In genomic region chr19:54431255-54431838, GRCh38 we compare ENCODE assay signal across 10 cellular contexts. TPM values are rescaled to one million over a fixed set of nuclear protein-coding genes. Genes with fewer than 3 reads are reported as not detected.
DNase-seq lines count a peak whose midpoint lies in the region; ATAC-seq and TF ChIP-seq lines count a peak whose summit lies in the region.
"Had no signal": no experiment of that assay in that cellular context is flagged by ENCODE, and none has a peak within 500 bp of the region (broad histone marks: within the 10 kb centered on the region; RNA-seq: fewer than 3 reads in every experiment).

No MANE protein-coding gene starts in this region.

- H3K36me3 ChIP-seq in A673 (ENCODE audit: insufficient read depth, low read length, poor library complexity, severe bottlenecking) (no peaks in the 10 kb centered on the region), breast epithelium (no peaks in the 10 kb centered on the region)
- H3K36me3 ChIP-seq: HAP-1, WERI-Rb-1 had no signal

- no peak overlapping the region for H3K27ac ChIP-seq in A673 (ENCODE audit: low read depth, low read length, poor library complexity, severe bottlenecking)
- peak overlapping the region; percentile 35 to 55 for H3K27ac ChIP-seq in breast epithelium
- H3K27ac ChIP-seq: WERI-Rb-1 had no signal

- DNase-seq in A673 (ENCODE audit: low spot score) (no peak), HT-29 (ENCODE audit: low spot score) (peak; percentile 41), breast epithelium (ENCODE audit: low spot score in 2 of 2) (peak; percentile 76 to 89), left colon (no peak)
- no peak for DNase-seq in activated CD8-positive, alpha-beta T cell treated with anti-CD3 and anti-CD28 coated beads for 36 hours

- no peak overlapping the region for H3K27ac Mint-ChIP-seq in activated CD8-positive, alpha-beta T cell treated with anti-CD3 and anti-CD28 coated beads for 36 hours

- CTCF ChIA-PET in A673 (lab: Charles Lee), result no interaction called here
- CTCF ChIA-PET in activated CD8-positive, alpha-beta T cell treated with anti-CD3 and anti-CD28 coated beads for 36 hours (lab: Charles Lee), result interaction anchor here (1.0 to 1.1 kb wide), 2 partner anchors 8 to 16 kb away, joined by 3 read pairs; partner anchors contain the start of gene TTYH1

- H3K4me1 ChIP-seq in A673 (ENCODE audit: insufficient read depth, low read length, poor library complexity, severe bottlenecking), result peaks cover 16% of the 10 kb centered on the region
- H3K4me1 ChIP-seq in breast epithelium, result peaks cover 0 to 11% of the 10 kb centered on the region in 2 donors
- H3K4me1 ChIP-seq: HAP-1 had no signal

- no peaks in the 10 kb centered on the region for H3K9me3 Mint-ChIP-seq in activated CD8-positive, alpha-beta T cell treated with anti-CD3 and anti-CD28 coated beads for 36 hours

- POLR2A ChIA-PET in A673 (lab: Charles Lee; ENCODE audit: low non-redundant PET), result interaction anchor here (0.5 kb wide), 1 partner anchor 53 kb away, joined by 20 read pairs; no protein-coding TSS in a partner anchor
- POLR2A ChIA-PET in activated CD8-positive, alpha-beta T cell treated with anti-CD3 and anti-CD28 coated beads for 36 hours (lab: Charles Lee), result no interaction called here

- no peak overlapping the region for H3K4me3 Mint-ChIP-seq in activated CD8-positive, alpha-beta T cell treated with anti-CD3 and anti-CD28 coated beads for 36 hours

- intact Hi-C loops in A673 (cut with micrococcal nuclease; ENCODE audit: unreplicated experiment), result no loop called here
- intact Hi-C loops in breast epithelium (cut with DNase I; ENCODE audit: low total_unique reads), result no loop called here
- intact Hi-C loops in left colon (cut with DNase I, micrococcal nuclease), result no loop called here
- intact Hi-C loops in activated CD8-positive, alpha-beta T cell treated with anti-CD3 and anti-CD28 coated beads for 36 hours (cut with micrococcal nuclease), result no loop called here

- ATAC-seq in left colon, result peak; percentile 36
- no peak for ATAC-seq in GM18517 (IDR thresholded peaks at IDR 0.05; ENCODE audit: unreplicated experiment)
- no peak for ATAC-seq in HG03354 (IDR thresholded peaks at IDR 0.05; ENCODE audit: poor library complexity, severe bottlenecking, unreplicated experiment)
- ATAC-seq in activated CD8-positive, alpha-beta T cell treated with anti-CD3 and anti-CD28 coated beads for 36 hours, result no peak
- no peak for ATAC-seq in GM21723 (IDR thresholded peaks at IDR 0.05; ENCODE audit: unreplicated experiment)

- no peaks in the 10 kb centered on the region for H3K36me3 Mint-ChIP-seq in activated CD8-positive, alpha-beta T cell treated with anti-CD3 and anti-CD28 coated beads for 36 hours (ENCODE audit: low read depth)

- peaks cover 4% of the 10 kb centered on the region for H3K27me3 ChIP-seq in A673 (replicated peaks; ENCODE audit: insufficient read depth, low read depth, low read length, poor library complexity)
- peaks cover 0 to 12% of the 10 kb centered on the region in 2 donors for H3K27me3 ChIP-seq in breast epithelium

- BruUV-seq in A673 (replicated peaks; lab: Mats Ljungman, UMichigan), result no TSS peak

- H3K9me3 ChIP-seq in A673 (ENCODE audit: low read depth, low read length, poor library complexity, severe bottlenecking) (no peaks in the 10 kb centered on the region), breast epithelium (no peaks in the 10 kb centered on the region)
- H3K9me3 ChIP-seq: HAP-1 had no signal

- H3K27me3 Mint-ChIP-seq in activated CD8-positive, alpha-beta T cell treated with anti-CD3 and anti-CD28 coated beads for 36 hours, result peaks cover 12% of the 10 kb centered on the region

- no peak for TF ChIP-seq POLR2A in breast epithelium (IDR thresholded peaks at IDR 0.05)

- no peak for TF ChIP-seq CTCF in A673 (conservative IDR thresholded peaks at IDR 0.05; ENCODE audit: low read depth, low read length)
- TF ChIP-seq CTCF in breast epithelium (IDR thresholded peaks at IDR 0.05), result no peak
- TF ChIP-seq CTCF in activated CD8-positive, alpha-beta T cell treated with anti-CD3 and anti-CD28 coated beads for 36 hours (IDR thresholded peaks at IDR 0.05), result no peak

- peak overlapping the region; percentile 47 for H3K4me3 ChIP-seq in A673 (ENCODE audit: low read depth, low read length, poor library complexity, severe bottlenecking)
- peak overlapping the region in 2 of 3 donors; percentile 45 to 61 for H3K4me3 ChIP-seq in breast epithelium

- peaks cover 10% of the 10 kb centered on the region for H3K4me1 Mint-ChIP-seq in activated CD8-positive, alpha-beta T cell treated with anti-CD3 and anti-CD28 coated beads for 36 hours (ENCODE audit: low read depth)

RNA-seq across cellular contexts. Expression of gene TTYH1, which starts 16.1 kb away (rescaled TPM):
- total RNA-seq in A673 (2021) (3.0 and 3.2 TPM in 2 replicates), breast epithelium (1 to 10 TPM in 2 of 3 donors, under 1 TPM in 1; 0.48 to 4.6 (median 4.0) TPM), left colon (1 to 10 TPM in 1 of 2 donors, not detected in 1; 1.1 TPM)
- not detected in 2 replicates for total RNA-seq in HT-29 (2014; rRNA removed; shearing (Covaris generic))
- under 1 TPM in 1 of 2 experiments, not detected in 1; 0.70 TPM for total RNA-seq in activated CD8-positive, alpha-beta T cell treated with anti-CD3 and anti-CD28 coated beads for 36 hours

RNA-seq across cellular contexts. Expression of gene LENG8, which starts 17.7 kb away (rescaled TPM):
- total RNA-seq in A673 (2021) (129 and 149 TPM in 2 replicates), breast epithelium (100 to 1,000 TPM in 2 of 3 donors, 10 to 100 TPM in 1; 82.9 to 204 (median 148) TPM), left colon (100 to 1,000 TPM; 146 to 156 TPM)
- 153 TPM in 2 replicates for total RNA-seq in HT-29 (2014; rRNA removed; shearing (Covaris generic))
- 100 to 1,000 TPM; 165 to 170 TPM for total RNA-seq in activated CD8-positive, alpha-beta T cell treated with anti-CD3 and anti-CD28 coated beads for 36 hours

RNA-seq across cellular contexts. Expression of gene LENG9, which starts 32.2 kb away (rescaled TPM):
- total RNA-seq in A673 (2021) (4.2 and 4.3 TPM in 2 replicates), breast epithelium (1 to 10 TPM; 4.5 to 8.2 (median 4.8) TPM), left colon (10 to 100 TPM; 16.7 to 17.1 TPM)
- 40.2 and 46.4 TPM in 2 replicates for total RNA-seq in HT-29 (2014; rRNA removed; shearing (Covaris generic))
- total RNA-seq in activated CD8-positive, alpha-beta T cell treated with anti-CD3 and anti-CD28 coated beads for 36 hours, result 1 to 10 TPM; 4.3 to 5.5 TPM

RNA-seq across cellular contexts. Expression of gene CDC42EP5, which starts 41.7 kb away (rescaled TPM):
- total RNA-seq in A673 (2021) (111 and 119 TPM in 2 replicates), breast epithelium (10 to 100 TPM in 2 of 3 donors, 1 to 10 TPM in 1; 8.8 to 40.6 (median 17.4) TPM), left colon (100 to 1,000 TPM; 501 to 569 TPM)
- total RNA-seq in HT-29 (2014; rRNA removed; shearing (Covaris generic)), result 59.0 and 72.4 TPM in 2 replicates
- under 1 TPM; 0.45 to 0.83 TPM for total RNA-seq in activated CD8-positive, alpha-beta T cell treated with anti-CD3 and anti-CD28 coated beads for 36 hours

Comparison
In these comparisons a context has a peak if more than half of its experiments do, and no peak if none do; other contexts are left out.
1. DNase-seq: peak in HT-29 (single experiment) and breast epithelium (2 of 2); none in A673 (single experiment), left colon (0 of 2) and activated CD8-positive, alpha-beta T cell treated with anti-CD3 and anti-CD28 coated beads for 36 hours (single experiment).